In genomic region chr5:89384391-89384790, GRCh38 we compare ENCODE assay signal across 28 cellular contexts.
"Had no signal": no experiment of that assay in that cellular context is flagged by ENCODE, and none has a peak within 500 bp of the region (broad histone marks: within the 10 kb centered on the region; RNA-seq: fewer than 3 reads in every experiment).

No MANE protein-coding gene starts in this region.

- H3K27ac Mint-ChIP-seq: naive thymus-derived CD4-positive, alpha-beta T cell; natural killer cell treated with Interleukin-12 subunit alpha and Interleukin-12 subunit beta and Interleukin-15 and Interleukin-18, amount 100 ng/mL, for 72 hours; stimulated activated naive CD8-positive, alpha-beta T cell treated with anti-CD3 and anti-CD28 coated beads, Interleukin-15, Interleukin-2, amounts not matched to agents 100 ng/mL and 50 ng/mL, for 24 hours had no signal

- H3K27me3 ChIP-seq: pancreas, suprapubic skin, tibial artery, upper lobe of right lung had no signal

- H3K9me3 Mint-ChIP-seq: stimulated activated naive CD8-positive, alpha-beta T cell treated with anti-CD3 and anti-CD28 coated beads, Interleukin-15, Interleukin-2, amounts not matched to agents 100 ng/mL and 50 ng/mL, for 24 hours had no signal

- H3K9me3 ChIP-seq: left ventricle myocardium inferior, mucosa of descending colon, pancreas, prostate gland, suprapubic skin, thoracic aorta, tibial artery, upper lobe of right lung had no signal

- H3K27me3 Mint-ChIP-seq: naive thymus-derived CD4-positive, alpha-beta T cell; natural killer cell treated with Interleukin-12 subunit alpha and Interleukin-12 subunit beta and Interleukin-15 and Interleukin-18, amount 100 ng/mL, for 72 hours; stimulated activated naive CD8-positive, alpha-beta T cell treated with anti-CD3 and anti-CD28 coated beads, Interleukin-15, Interleukin-2, amounts not matched to agents 100 ng/mL and 50 ng/mL, for 24 hours had no signal

- H3K4me3 ChIP-seq: left ventricle myocardium inferior, lung, mucosa of descending colon, pancreas, prostate gland, skin epidermis, suprapubic skin, thoracic aorta, tibial artery, upper lobe of right lung had no signal

- H3K4me1 ChIP-seq: left ventricle myocardium inferior, pancreas, prostate gland, suprapubic skin, tibial artery, upper lobe of right lung had no signal

- H3K4me1 Mint-ChIP-seq: naive thymus-derived CD4-positive, alpha-beta T cell had no signal

- H3K27ac ChIP-seq: left ventricle myocardium inferior, pancreas, prostate gland, skin epidermis, suprapubic skin, thoracic aorta, tibial artery, upper lobe of right lung had no signal

- H3K36me3 ChIP-seq: left ventricle myocardium inferior, pancreas, prostate gland, suprapubic skin, thoracic aorta, tibial artery, upper lobe of right lung had no signal

- H3K4me3 Mint-ChIP-seq: naive thymus-derived CD4-positive, alpha-beta T cell; natural killer cell treated with Interleukin-12 subunit alpha and Interleukin-12 subunit beta and Interleukin-15 and Interleukin-18, amount 100 ng/mL, for 72 hours; stimulated activated naive CD8-positive, alpha-beta T cell treated with anti-CD3 and anti-CD28 coated beads, Interleukin-15, Interleukin-2, amounts not matched to agents 100 ng/mL and 50 ng/mL, for 24 hours had no signal

- ATAC-seq: mucosa of descending colon; naive thymus-derived CD4-positive, alpha-beta T cell; natural killer cell treated with Interleukin-12 subunit alpha and Interleukin-12 subunit beta and Interleukin-15 and Interleukin-18, amount 100 ng/mL, for 72 hours; pancreas; right cardiac atrium; sciatic nerve; upper lobe of right lung had no signal

- DNase-seq: hippocampal formation; islet precursor cell; left ventricle myocardium inferior; mesendoderm; midbrain; mucosa of descending colon; naive thymus-derived CD4-positive, alpha-beta T cell; nucleus accumbens; pancreas; posterior cingulate gyrus; retina; right cardiac atrium; stimulated activated CD4-positive, alpha-beta T cell treated with anti-CD3 and anti-CD28 coated beads, Interleukin-12 subunit alpha, Interleukin-12 subunit beta, amount 100 ng/mL, for 4 hours; stimulated activated CD4-positive, alpha-beta T cell treated with anti-CD3 and anti-CD28 coated beads, Interleukin-15, amount 100 ng/mL, for 24 hours; stimulated activated CD4-positive, alpha-beta T cell treated with anti-CD3 and anti-CD28 coated beads, Interleukin-2, amount 100 ng/mL, for 24 hours; stimulated activated CD4-positive, alpha-beta T cell treated with anti-CD3 and anti-CD28 coated beads, Interleukin-4, amount 100 ng/mL, for 1 hour; stimulated activated naive CD4-positive, alpha-beta T cell; tibial artery; trophoblast cell; upper lobe of right lung had no signal

- H3K36me3 Mint-ChIP-seq: naive thymus-derived CD4-positive, alpha-beta T cell; natural killer cell treated with Interleukin-12 subunit alpha and Interleukin-12 subunit beta and Interleukin-15 and Interleukin-18, amount 100 ng/mL, for 72 hours had no signal
